1 cellular context compared by ENCODE assay signal in the genomic region with DNA sequence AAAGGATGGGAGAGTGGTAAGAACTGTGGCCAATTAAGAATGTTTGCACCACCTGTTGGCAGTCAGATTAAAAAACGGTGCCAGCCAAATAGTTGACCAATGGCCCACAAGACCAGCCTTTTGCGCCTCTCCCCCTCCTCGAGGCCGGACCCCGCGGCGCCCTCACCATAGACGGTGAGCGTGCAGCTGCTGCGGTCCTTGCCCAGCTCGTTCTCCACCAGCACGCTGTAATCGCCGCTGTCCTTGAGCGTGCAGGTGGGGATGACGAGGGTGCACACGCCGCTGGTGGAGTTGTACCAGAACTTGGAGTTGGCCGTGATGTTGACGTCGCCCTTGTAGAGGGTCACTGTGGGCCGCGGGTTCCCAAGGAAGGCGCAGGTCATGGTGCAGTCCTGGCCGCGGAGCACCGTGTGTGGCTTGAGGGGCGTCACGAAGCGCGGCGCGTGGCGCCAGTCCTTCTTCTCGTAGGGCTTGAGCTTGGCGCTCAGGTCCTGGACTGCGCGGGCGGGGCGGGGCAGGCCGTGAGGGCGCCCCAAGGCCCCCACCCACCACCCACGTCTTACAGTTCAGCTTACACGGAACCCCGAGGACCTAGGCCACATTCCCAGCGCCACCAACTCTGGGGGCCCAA.
TF ChIP-seq lines count a peak whose summit lies in the region.

No MANE protein-coding gene starts in this region.

TF ChIP-seq in GM23338, 12 proteins besides CTCF, POLR2A, EP300 and RAD21 (continued from another document):
- TF ChIP-seq, protein P1, sequence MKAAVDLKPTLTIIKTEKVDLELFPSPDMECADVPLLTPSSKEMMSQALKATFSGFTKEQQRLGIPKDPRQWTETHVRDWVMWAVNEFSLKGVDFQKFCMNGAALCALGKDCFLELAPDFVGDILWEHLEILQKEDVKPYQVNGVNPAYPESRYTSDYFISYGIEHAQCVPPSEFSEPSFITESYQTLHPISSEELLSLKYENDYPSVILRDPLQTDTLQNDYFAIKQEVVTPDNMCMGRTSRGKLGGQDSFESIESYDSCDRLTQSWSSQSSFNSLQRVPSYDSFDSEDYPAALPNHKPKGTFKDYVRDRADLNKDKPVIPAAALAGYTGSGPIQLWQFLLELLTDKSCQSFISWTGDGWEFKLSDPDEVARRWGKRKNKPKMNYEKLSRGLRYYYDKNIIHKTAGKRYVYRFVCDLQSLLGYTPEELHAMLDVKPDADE (IDR thresholded peaks at IDR 0.05): no peak
- no peak for TF ChIP-seq ZNF114 (CRISPR knock-in tag; IDR thresholded peaks at IDR 0.05)
- no peak for TF ChIP-seq EZH2phosphoT487 (IDR thresholded peaks at IDR 0.05; ENCODE audit: unreplicated experiment)
- no peak for TF ChIP-seq POLR2AphosphoS5 (IDR thresholded peaks at IDR 0.05; ENCODE audit: low read depth)
- no peak for TF ChIP-seq JUNB (IDR thresholded peaks at IDR 0.05; ENCODE audit: unreplicated experiment)
- TF ChIP-seq, protein P2, sequence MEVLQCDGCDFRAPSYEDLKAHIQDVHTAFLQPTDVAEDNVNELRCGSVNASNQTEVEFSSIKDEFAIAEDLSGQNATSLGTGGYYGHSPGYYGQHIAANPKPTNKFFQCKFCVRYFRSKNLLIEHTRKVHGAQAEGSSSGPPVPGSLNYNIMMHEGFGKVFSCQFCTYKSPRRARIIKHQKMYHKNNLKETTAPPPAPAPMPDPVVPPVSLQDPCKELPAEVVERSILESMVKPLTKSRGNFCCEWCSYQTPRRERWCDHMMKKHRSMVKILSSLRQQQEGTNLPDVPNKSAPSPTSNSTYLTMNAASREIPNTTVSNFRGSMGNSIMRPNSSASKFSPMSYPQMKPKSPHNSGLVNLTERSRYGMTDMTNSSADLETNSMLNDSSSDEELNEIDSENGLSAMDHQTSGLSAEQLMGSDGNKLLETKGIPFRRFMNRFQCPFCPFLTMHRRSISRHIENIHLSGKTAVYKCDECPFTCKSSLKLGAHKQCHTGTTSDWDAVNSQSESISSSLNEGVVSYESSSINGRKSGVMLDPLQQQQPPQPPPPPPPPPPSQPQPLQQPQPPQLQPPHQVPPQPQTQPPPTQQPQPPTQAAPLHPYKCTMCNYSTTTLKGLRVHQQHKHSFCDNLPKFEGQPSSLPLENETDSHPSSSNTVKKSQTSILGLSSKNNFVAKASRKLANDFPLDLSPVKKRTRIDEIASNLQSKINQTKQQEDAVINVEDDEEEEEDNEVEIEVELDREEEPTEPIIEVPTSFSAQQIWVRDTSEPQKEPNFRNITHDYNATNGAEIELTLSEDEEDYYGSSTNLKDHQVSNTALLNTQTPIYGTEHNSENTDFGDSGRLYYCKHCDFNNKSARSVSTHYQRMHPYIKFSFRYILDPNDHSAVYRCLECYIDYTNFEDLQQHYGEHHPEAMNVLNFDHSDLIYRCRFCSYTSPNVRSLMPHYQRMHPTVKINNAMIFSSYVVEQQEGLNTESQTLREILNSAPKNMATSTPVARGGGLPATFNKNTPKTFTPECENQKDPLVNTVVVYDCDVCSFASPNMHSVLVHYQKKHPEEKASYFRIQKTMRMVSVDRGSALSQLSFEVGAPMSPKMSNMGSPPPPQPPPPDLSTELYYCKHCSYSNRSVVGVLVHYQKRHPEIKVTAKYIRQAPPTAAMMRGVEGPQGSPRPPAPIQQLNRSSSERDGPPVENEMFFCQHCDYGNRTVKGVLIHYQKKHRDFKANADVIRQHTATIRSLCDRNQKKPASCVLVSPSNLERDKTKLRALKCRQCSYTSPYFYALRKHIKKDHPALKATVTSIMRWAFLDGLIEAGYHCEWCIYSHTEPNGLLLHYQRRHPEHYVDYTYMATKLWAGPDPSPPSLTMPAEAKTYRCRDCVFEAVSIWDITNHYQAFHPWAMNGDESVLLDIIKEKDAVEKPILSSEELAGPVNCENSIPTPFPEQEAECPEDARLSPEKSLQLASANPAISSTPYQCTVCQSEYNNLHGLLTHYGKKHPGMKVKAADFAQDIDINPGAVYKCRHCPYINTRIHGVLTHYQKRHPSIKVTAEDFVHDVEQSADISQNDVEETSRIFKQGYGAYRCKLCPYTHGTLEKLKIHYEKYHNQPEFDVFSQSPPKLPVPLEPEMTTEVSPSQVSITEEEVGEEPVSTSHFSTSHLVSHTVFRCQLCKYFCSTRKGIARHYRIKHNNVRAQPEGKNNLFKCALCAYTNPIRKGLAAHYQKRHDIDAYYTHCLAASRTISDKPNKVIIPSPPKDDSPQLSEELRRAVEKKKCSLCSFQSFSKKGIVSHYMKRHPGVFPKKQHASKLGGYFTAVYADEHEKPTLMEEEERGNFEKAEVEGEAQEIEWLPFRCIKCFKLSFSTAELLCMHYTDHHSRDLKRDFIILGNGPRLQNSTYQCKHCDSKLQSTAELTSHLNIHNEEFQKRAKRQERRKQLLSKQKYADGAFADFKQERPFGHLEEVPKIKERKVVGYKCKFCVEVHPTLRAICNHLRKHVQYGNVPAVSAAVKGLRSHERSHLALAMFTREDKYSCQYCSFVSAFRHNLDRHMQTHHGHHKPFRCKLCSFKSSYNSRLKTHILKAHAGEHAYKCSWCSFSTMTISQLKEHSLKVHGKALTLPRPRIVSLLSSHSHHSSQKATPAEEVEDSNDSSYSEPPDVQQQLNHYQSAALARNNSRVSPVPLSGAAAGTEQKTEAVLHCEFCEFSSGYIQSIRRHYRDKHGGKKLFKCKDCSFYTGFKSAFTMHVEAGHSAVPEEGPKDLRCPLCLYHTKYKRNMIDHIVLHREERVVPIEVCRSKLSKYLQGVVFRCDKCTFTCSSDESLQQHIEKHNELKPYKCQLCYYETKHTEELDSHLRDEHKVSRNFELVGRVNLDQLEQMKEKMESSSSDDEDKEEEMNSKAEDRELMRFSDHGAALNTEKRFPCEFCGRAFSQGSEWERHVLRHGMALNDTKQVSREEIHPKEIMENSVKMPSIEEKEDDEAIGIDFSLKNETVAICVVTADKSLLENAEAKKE (CRISPR knock-in tag; IDR thresholded peaks at IDR 0.05): no peak
- TF ChIP-seq CREB1 (CRISPR knock-in tag; IDR thresholded peaks at IDR 0.05; ENCODE audit: low read depth): no peak
